8 cellular contexts compared by ENCODE assay signal in the genomic region with DNA sequence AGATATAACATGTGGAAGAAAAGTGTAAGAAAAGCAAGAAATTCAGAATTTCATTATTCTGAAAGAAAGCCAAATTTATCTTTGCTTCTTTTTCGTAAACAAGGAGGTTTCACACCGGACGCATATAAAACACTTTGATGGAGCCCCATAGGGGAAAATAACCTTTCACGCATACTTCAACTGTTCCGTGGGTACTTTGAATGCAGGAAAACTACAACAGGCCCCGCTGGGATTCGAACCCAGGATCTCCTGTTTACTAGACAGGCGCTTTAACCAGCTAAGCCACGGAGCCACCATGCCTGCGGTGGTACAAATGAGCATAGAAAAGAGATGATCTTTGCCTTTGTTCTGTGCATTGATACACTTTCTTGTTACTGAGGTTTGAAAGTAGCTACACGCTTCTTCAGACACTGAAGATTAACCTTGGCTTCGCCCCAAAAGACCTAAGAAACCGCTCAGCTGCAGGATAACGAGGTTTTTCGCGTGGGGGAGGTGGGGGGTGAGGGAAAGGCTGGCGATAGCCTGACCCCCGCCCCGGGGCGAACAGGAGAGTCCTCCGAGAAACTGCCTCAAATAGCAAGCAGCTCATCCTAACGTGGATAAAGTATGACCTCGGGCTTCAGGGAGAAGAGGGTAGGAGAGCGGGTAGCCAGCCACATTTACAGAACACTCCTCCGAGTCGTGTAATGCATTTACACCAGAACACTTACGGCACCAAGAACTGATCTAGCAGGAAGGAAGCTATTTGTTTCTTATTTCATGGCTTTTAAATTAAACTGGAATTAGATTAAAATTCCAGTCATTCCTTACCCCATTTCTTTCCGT.
A peak's percentile ranks its signal among the peaks of the same experiment; 100 is the strongest.
DNase-seq lines count a peak whose midpoint lies in the region; ATAC-seq and TF ChIP-seq lines count a peak whose summit lies in the region.

No MANE protein-coding gene starts in this region.

- peak; percentile 87 for DNase-seq in DMS153 (lab: John Stamatoyannopoulos, UW)
- peak; percentile 40 for DNase-seq in NCI-H510A (lab: John Stamatoyannopoulos, UW)
- DNase-seq in activated CD4-positive, alpha-beta T cell treated with anti-CD3 and anti-CD28 coated beads for 24 hours (ENCODE audit: low read depth in 2 of 2): peak; percentile 93
- peak; percentile 92 for DNase-seq in choroid plexus epithelial cell (ENCODE audit: low read depth)
- peak; percentile 94 for DNase-seq in kidney tubule cell (ENCODE audit: low spot score)
- peak; percentile 89 to 92 for DNase-seq in stimulated activated CD4-positive, alpha-beta T cell treated with anti-CD3 and anti-CD28 coated beads, Interleukin-1b, Interleukin-23, amount 100 ng/mL, for 1 hour (ENCODE audit: low read depth in 2 of 2)

- ATAC-seq in HG03196 (IDR thresholded peaks at IDR 0.05; ENCODE audit: unreplicated experiment) (peak; percentile 27), HG03565 (IDR thresholded peaks at IDR 0.05; ENCODE audit: unreplicated experiment) (no peak)

- no peak for TF ChIP-seq CTCF in choroid plexus epithelial cell (conservative IDR thresholded peaks at IDR 0.05; ENCODE audit: low read depth, low read length)

- peak overlapping the region; percentile 74 for H3K4me3 ChIP-seq in choroid plexus epithelial cell (ENCODE audit: low read depth, low read length)

Comparison
In these comparisons a context has a peak if more than half of its experiments do, and no peak if none do; other contexts are left out.
1. DNase-seq: peak in every context shown above with its lines; median percentile 94 in kidney tubule cell; 93 in activated CD4-positive, alpha-beta T cell treated with anti-CD3 and anti-CD28 coated beads for 24 hours; 92 in choroid plexus epithelial cell; 90 in stimulated activated CD4-positive, alpha-beta T cell treated with anti-CD3 and anti-CD28 coated beads, Interleukin-1b, Interleukin-23, amount 100 ng/mL, for 1 hour; 87 in DMS153; 40 in NCI-H510A.